Comparison of ENCODE assay signal across 17 cellular contexts in genomic region chr1:54619749-54620148, GRCh38. TPM values are rescaled to one million over a fixed set of nuclear protein-coding genes. Genes with fewer than 3 reads are reported as not detected.
"Had no signal": no experiment of that assay in that cellular context is flagged by ENCODE, and none has a peak within 500 bp of the region (broad histone marks: within the 10 kb centered on the region; RNA-seq: fewer than 3 reads in every experiment).

No MANE protein-coding gene starts in this region.

- H3K9me3 ChIP-seq: lower lobe of right lung, neutrophil, testis, upper lobe of left lung had no signal

- H3K36me3 ChIP-seq: lower lobe of right lung, neutrophil, upper lobe of left lung had no signal

- H3K4me3 ChIP-seq: lower lobe of right lung, skin epidermis, testis, upper lobe of left lung had no signal

- H3K4me1 Mint-ChIP-seq: stimulated activated naive CD8-positive, alpha-beta T cell treated with anti-CD3 and anti-CD28 coated beads, Interleukin-15, amount 100 ng/mL, for 72 hours had no signal

- H3K36me3 Mint-ChIP-seq: activated CD4-positive, alpha-beta memory T cell treated with anti-CD3 and anti-CD28 coated beads for 36 hours had no signal

- H3K4me1 ChIP-seq: lower lobe of right lung, testis, upper lobe of left lung had no signal

- H3K9me3 Mint-ChIP-seq: activated CD4-positive, alpha-beta memory T cell treated with anti-CD3 and anti-CD28 coated beads for 36 hours; activated T-cell treated with anti-CD3 and anti-CD28 coated beads, Interleukin-2, amount 50 U/mL, for 24 hours; stimulated activated naive CD8-positive, alpha-beta T cell treated with anti-CD3 and anti-CD28 coated beads, Interleukin-15, amount 100 ng/mL, for 72 hours had no signal

- ATAC-seq: esophagus mucosa; lower lobe of right lung; stimulated activated naive CD8-positive, alpha-beta T cell treated with anti-CD3 and anti-CD28 coated beads, Interleukin-15, amount 100 ng/mL, for 72 hours had no signal

- H3K4me3 Mint-ChIP-seq: activated CD4-positive, alpha-beta memory T cell treated with anti-CD3 and anti-CD28 coated beads for 36 hours; activated T-cell treated with anti-CD3 and anti-CD28 coated beads, Interleukin-2, amount 50 U/mL, for 24 hours; stimulated activated naive CD8-positive, alpha-beta T cell treated with anti-CD3 and anti-CD28 coated beads, Interleukin-15, amount 100 ng/mL, for 72 hours had no signal

- H3K27ac ChIP-seq: lower lobe of right lung, neutrophil, skin epidermis, testis, upper lobe of left lung had no signal

- H3K27me3 ChIP-seq: neutrophil, testis, upper lobe of left lung had no signal

- H3K27me3 Mint-ChIP-seq: activated T-cell treated with anti-CD3 and anti-CD28 coated beads, Interleukin-2, amount 50 U/mL, for 24 hours; stimulated activated naive CD8-positive, alpha-beta T cell treated with anti-CD3 and anti-CD28 coated beads, Interleukin-15, amount 100 ng/mL, for 72 hours had no signal

- H3K27ac Mint-ChIP-seq: activated CD4-positive, alpha-beta memory T cell treated with anti-CD3 and anti-CD28 coated beads for 36 hours; activated T-cell treated with anti-CD3 and anti-CD28 coated beads, Interleukin-2, amount 50 U/mL, for 24 hours; stimulated activated naive CD8-positive, alpha-beta T cell treated with anti-CD3 and anti-CD28 coated beads, Interleukin-15, amount 100 ng/mL, for 72 hours had no signal

- DNase-seq: activated CD4-positive, alpha-beta memory T cell treated with anti-CD3 and anti-CD28 coated beads for 36 hours; activated effector memory CD4-positive, alpha-beta T cell treated with Interleukin-2 at 50 U/mL for 16 hours; activated naive CD4-positive, alpha-beta T cell treated with anti-CD3 and anti-CD28 coated beads, Interleukin-2, amount 50 U/mL, for 16 hours; activated T-cell treated with anti-CD3 and anti-CD28 coated beads, Interleukin-2, amount 50 U/mL, for 24 hours; lower lobe of right lung; midbrain; stimulated activated CD4-positive, alpha-beta T cell treated with anti-CD3 and anti-CD28 coated beads, Interleukin-4, amount 100 ng/mL, for 4 hours; stimulated activated naive CD8-positive, alpha-beta T cell treated with anti-CD3 and anti-CD28 coated beads, Interleukin-15, amount 100 ng/mL, for 72 hours; T1000; testis had no signal

RNA-seq across cellular contexts. Expression of gene FAM151A, which starts 3.6 kb away (rescaled TPM):
- total RNA-seq: activated CD4-positive, alpha-beta memory T cell treated with anti-CD3 and anti-CD28 coated beads for 36 hours; astrocyte; bronchial epithelial cell; esophagus mucosa; lower lobe of right lung; SK-MEL-5; upper lobe of left lung had no signal

RNA-seq across cellular contexts. Expression of gene MROH7, which starts 21.8 kb away (rescaled TPM):
- total RNA-seq: astrocyte had no signal
